Comparison of ENCODE assay signal across 11 cellular contexts in the genomic region with DNA sequence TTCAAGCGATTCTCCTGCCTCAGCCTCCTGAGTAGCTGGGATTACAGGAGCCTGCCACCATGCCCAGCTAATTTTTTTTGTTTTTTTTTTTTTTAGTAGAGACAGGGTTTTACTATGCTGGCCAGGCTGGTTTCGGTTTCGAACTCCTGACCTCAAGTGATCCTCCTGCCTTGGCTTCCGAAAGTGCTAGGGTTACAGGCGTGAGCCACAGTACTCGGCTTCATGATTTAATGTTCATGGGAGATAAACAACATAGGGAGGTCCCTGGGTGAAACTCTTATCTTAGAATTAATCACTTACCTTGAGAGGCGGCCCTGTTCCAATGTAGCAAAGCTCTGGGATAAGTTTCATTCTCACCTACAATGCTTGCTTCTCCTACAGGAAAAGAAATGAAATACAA. TPM values are rescaled to one million over a fixed set of nuclear protein-coding genes. Genes with fewer than 3 reads are reported as not detected.
DNase-seq lines count a peak whose midpoint lies in the region; ATAC-seq, FAIRE-seq and TF ChIP-seq lines count a peak whose summit lies in the region.
"Had no signal": no experiment of that assay in that cellular context is flagged by ENCODE, and none has a peak within 500 bp of the region (broad histone marks: within the 10 kb centered on the region; RNA-seq: fewer than 3 reads in every experiment).

No MANE protein-coding gene starts in this region.

- CTCF ChIA-PET in RWPE1 (lab: Yijun Ruan, JAX) = no interaction called here

- POLR2A ChIA-PET in RWPE1 (lab: Yijun Ruan, JAX; ENCODE audit: low non-redundant PET) = no interaction called here

- no peaks in the 10 kb centered on the region for H3K4me1 Mint-ChIP-seq in activated T-helper 17 cell treated with anti-CD3 and anti-CD28 coated beads, Interleukin-2, amount 50 U/mL, for 72 hours

- no peaks in the 10 kb centered on the region for H3K27me3 Mint-ChIP-seq in activated T-helper 17 cell treated with anti-CD3 and anti-CD28 coated beads, Interleukin-2, amount 50 U/mL, for 72 hours

- H3K27ac ChIP-seq in RWPE1 = no peak overlapping the region

- no peaks in the 10 kb centered on the region for H3K9me3 Mint-ChIP-seq in activated T-helper 17 cell treated with anti-CD3 and anti-CD28 coated beads, Interleukin-2, amount 50 U/mL, for 72 hours
- H3K9me3 Mint-ChIP-seq: activated T-helper 2 cell treated with anti-CD3 and anti-CD28 coated beads, Interferon-gamma antibody, Interleukin-2, Interleukin-4, amounts not matched to agents 10 μg/mL and 5 μg/mL and 100 μg/mL, durations not matched to agents 14 hours and 24 hours and 36 hours; HFFc6 had no signal

- H3K36me3 Mint-ChIP-seq in activated T-helper 17 cell treated with anti-CD3 and anti-CD28 coated beads, Interleukin-2, amount 50 U/mL, for 72 hours (ENCODE audit: low read depth) = peaks cover 95% of the 10 kb centered on the region

- H3K27ac Mint-ChIP-seq in activated T-helper 17 cell treated with anti-CD3 and anti-CD28 coated beads, Interleukin-2, amount 50 U/mL, for 72 hours = peak overlapping the region; percentile 77
- H3K27ac Mint-ChIP-seq: activated T-helper 2 cell treated with anti-CD3 and anti-CD28 coated beads, Interferon-gamma antibody, Interleukin-2, Interleukin-4, amounts not matched to agents 10 μg/mL and 5 μg/mL and 100 μg/mL, durations not matched to agents 14 hours and 24 hours and 36 hours; HFFc6 had no signal

- ATAC-seq in GM19468 (IDR thresholded peaks at IDR 0.05; ENCODE audit: extremely low read depth, unreplicated experiment) (peak; percentile 74), HG03060 (IDR thresholded peaks at IDR 0.05; ENCODE audit: low read depth, unreplicated experiment) (peak; percentile 94), HG03378 (IDR thresholded peaks at IDR 0.05; ENCODE audit: unreplicated experiment) (no peak)
- peak; percentile 78 for ATAC-seq in activated T-helper 17 cell treated with anti-CD3 and anti-CD28 coated beads, Interleukin-2, amount 50 U/mL, for 72 hours (replicated peaks)

- no peak overlapping the region for H3K4me3 Mint-ChIP-seq in activated T-helper 17 cell treated with anti-CD3 and anti-CD28 coated beads, Interleukin-2, amount 50 U/mL, for 72 hours
- H3K4me3 Mint-ChIP-seq: HFFc6 had no signal

- FAIRE-seq in GM18507 (lab: Jason Lieb, UNC) = peak; percentile 68

- TF ChIP-seq CTCF in RWPE1 (conservative IDR thresholded peaks at IDR 0.05; ENCODE audit: low read depth) = no peak

- no peak for DNase-seq in GM18507 (ENCODE audit: extremely low spot score, insufficient read length, low read depth)
- no peak for DNase-seq in iPS-NIHi11 (ENCODE audit: low spot score)
- no peak for DNase-seq in RWPE1 (ENCODE audit: low spot score)
- DNase-seq in DMS153 treated with DMSO at 0.1 percent for 48 hours (lab: John Stamatoyannopoulos, UW; ENCODE audit: unreplicated experiment) = no peak
- DNase-seq: BE2C, HFFc6 had no signal

RNA-seq across cellular contexts. Expression of a gene that starts 48.3 kb away (rescaled TPM):
- 10 to 100 TPM; 58.7 to 69.8 TPM for total RNA-seq in activated T-helper 17 cell treated with anti-CD3 and anti-CD28 coated beads, Interleukin-2, amount 50 U/mL, for 72 hours
